ENCODE assay signal across 14 cellular contexts in the genomic region with DNA sequence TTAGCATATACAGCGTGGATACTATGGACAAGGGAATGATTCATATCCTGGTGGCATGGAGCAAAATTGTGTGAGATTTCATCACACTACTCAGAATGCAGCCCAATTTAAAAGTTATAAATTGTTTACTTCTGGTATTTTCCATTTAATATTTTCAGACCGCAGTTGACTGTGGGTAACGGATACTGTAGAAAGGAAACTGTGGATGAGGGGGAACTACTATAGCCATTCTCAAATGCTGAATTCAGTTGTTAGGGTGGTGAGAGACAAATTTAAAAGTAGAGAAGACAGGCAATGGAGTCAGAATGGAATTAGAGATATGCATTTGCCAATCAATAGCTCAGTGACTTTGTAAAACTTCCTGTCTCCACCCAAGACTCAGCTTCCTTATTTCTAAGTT.
"Had no signal": no experiment of that assay in that cellular context is flagged by ENCODE, and none has a peak within 500 bp of the region (broad histone marks: within the 10 kb centered on the region; RNA-seq: fewer than 3 reads in every experiment).

No MANE protein-coding gene starts in this region.

- H3K9me3 ChIP-seq: esophagus squamous epithelium, ovary, psoas muscle, tibial nerve had no signal

- H3K4me1 ChIP-seq: esophagus squamous epithelium, psoas muscle, tibial nerve had no signal

- H3K27ac ChIP-seq: esophagus squamous epithelium, ovary, psoas muscle, tibial nerve had no signal

- H3K4me3 ChIP-seq: esophagus squamous epithelium, ovary, psoas muscle, tibial nerve had no signal

- ATAC-seq: activated CD4-positive, CD25-positive, alpha-beta regulatory T cell treated with anti-CD3 and anti-CD28 coated beads, Interleukin-2, amount 50 U/mL, for 24 hours; activated T-cell treated with anti-CD3 and anti-CD28 coated beads, Interleukin-2, amount 50 U/mL, for 4 hours; naive thymus-derived CD8-positive, alpha-beta T cell; psoas muscle; right cardiac atrium; stimulated activated naive CD8-positive, alpha-beta T cell treated with anti-CD3 and anti-CD28 coated beads, Interleukin-15, Interleukin-2, amounts not matched to agents 100 U/mL and 50 U/mL, for 24 hours had no signal

- H3K36me3 ChIP-seq: esophagus squamous epithelium, ovary, tibial nerve had no signal

- H3K27me3 ChIP-seq: esophagus squamous epithelium, ovary, tibial nerve had no signal

- DNase-seq: activated CD4-positive, alpha-beta T cell treated with anti-CD3 and anti-CD28 coated beads, Interleukin-2, amount 10 ng/mL, durations not matched to agents 7 days and 5 days; activated CD8-positive, alpha-beta memory T cell treated with anti-CD3 and anti-CD28 coated beads, Interleukin-2, amount 50 U/mL, for 4 hours; activated T-cell treated with anti-CD3 and anti-CD28 coated beads, Interleukin-2, amount 50 U/mL, for 4 hours; effector CD8-positive, alpha-beta T cell; esophagus squamous epithelium; naive thymus-derived CD8-positive, alpha-beta T cell; ovary; psoas muscle; right cardiac atrium; stimulated activated CD4-positive, alpha-beta T cell treated with anti-CD3 and anti-CD28 coated beads, Interleukin-2, amount 100 ng/mL, for 24 hours; stimulated activated naive CD8-positive, alpha-beta T cell treated with anti-CD3 and anti-CD28 coated beads, Interleukin-15, Interleukin-2, amounts not matched to agents 100 U/mL and 50 U/mL, for 24 hours; substantia nigra had no signal
